In the genomic region with DNA sequence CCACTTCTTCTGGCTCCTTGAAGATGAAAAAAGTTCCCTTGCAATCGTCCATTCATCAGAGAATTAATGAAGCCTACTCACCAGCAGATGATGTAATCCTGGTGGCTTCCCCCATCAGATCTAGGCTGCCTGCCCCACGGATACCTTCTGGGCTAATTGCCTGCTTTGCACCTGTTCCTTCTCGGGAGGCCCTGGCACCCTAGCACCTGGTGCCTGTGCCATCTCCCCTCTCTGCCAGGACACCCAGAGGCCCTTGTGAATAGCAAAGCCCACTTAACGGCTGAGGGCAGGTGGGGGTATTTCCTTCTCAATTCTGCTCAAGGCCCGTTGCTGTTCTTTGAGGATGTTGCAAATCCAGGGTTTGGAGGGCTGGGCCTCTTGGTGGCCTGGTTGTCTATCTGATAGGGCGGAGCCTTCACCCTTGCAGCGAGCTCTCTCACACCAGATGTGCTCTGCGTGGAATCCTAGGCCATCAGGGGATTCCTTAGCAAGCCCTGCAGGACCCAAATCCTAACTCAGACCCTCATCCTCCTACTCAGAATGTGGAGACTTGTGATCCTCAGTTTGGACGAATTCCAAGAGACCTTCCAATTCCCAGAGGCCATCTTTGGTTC, we compare ENCODE assay signal across 8 cellular contexts. TPM values are rescaled to one million over a fixed set of nuclear protein-coding genes. Genes with fewer than 3 reads are reported as not detected.
DNase-seq lines count a peak whose midpoint lies in the region; ATAC-seq, FAIRE-seq and TF ChIP-seq lines count a peak whose summit lies in the region.

A gene (minus strand): TSS at position 363 of the 614 bp plus-strand sequence. CDS start 22,360 bp downstream, outside the sequence.

- POLR2A ChIA-PET in activated naive CD8-positive, alpha-beta T cell treated with anti-CD3 and anti-CD28 coated beads, Interleukin-2, amount 10 ng/mL, durations not matched to agents 7 days and 5 days (lab: Charles Lee) = no interaction called here
- POLR2A ChIA-PET in naive thymus-derived CD8-positive, alpha-beta T cell (lab: Charles Lee) = interaction anchor here (1.1 kb wide), 1 partner anchor 37 kb away, joined by 3 read pairs; no protein-coding TSS in a partner anchor

- H3K4me1 Mint-ChIP-seq in activated naive CD8-positive, alpha-beta T cell treated with anti-CD3 and anti-CD28 coated beads, Interleukin-2, amount 10 ng/mL, durations not matched to agents 7 days and 5 days = peaks cover 36% of the 10 kb centered on the region
- peaks cover 29 to 61% (median 43%) of the 10 kb centered on the region in 4 donors for H3K4me1 Mint-ChIP-seq in naive thymus-derived CD8-positive, alpha-beta T cell

- H3K27ac ChIP-seq in DND-41 (ENCODE audit: low read length) = no peak within 1 kb of the TSS

- no peaks in the 10 kb centered on the region for H3K79me2 ChIP-seq in DND-41 (ENCODE audit: insufficient read depth, low read length)

- no peak within 1 kb of the TSS for H2AFZ ChIP-seq in DND-41 (ENCODE audit: low read depth, low read length)

- H3K4me3 ChIP-seq in DND-41 (ENCODE audit: low read depth in 1 of 2, low read length in 2 of 2) = no peak within 1 kb of the TSS

- H3K4me2 ChIP-seq in DND-41 (ENCODE audit: insufficient read depth, low read length) = peak within 1 kb of the TSS; percentile 55; the same call in 1 of the 2 replicates

- no peak for FAIRE-seq in H54 (lab: Jason Lieb, UNC)

- no peaks in the 10 kb centered on the region for H3K36me3 ChIP-seq in DND-41 (ENCODE audit: insufficient read depth, low read length)

- ATAC-seq in DND-41 (ENCODE audit: insufficient read depth, low read depth) = no peak
- ATAC-seq in activated naive CD8-positive, alpha-beta T cell treated with anti-CD3 and anti-CD28 coated beads, Interleukin-2, amount 10 ng/mL, durations not matched to agents 7 days and 5 days (ENCODE audit: low read depth) = no peak
- no peak for ATAC-seq in naive thymus-derived CD8-positive, alpha-beta T cell
- ATAC-seq in HG03520 (IDR thresholded peaks at IDR 0.05; ENCODE audit: unreplicated experiment) = no peak

- DNase-seq in DND-41 (no peak), NCI-H1105 treated with DMSO at 0.1 percent for 48 hours (lab: John Stamatoyannopoulos, UW) (peak; percentile 94), H54 (ENCODE audit: insufficient read length, low spot score) (no peak), H4 (ENCODE audit: low spot score) (no peak), hippocampal formation (lab: John Stamatoyannopoulos, UW) (no peak)
- no peak for DNase-seq in activated naive CD8-positive, alpha-beta T cell treated with anti-CD3 and anti-CD28 coated beads, Interleukin-2, amount 10 ng/mL, durations not matched to agents 7 days and 5 days
- DNase-seq in naive thymus-derived CD8-positive, alpha-beta T cell = no peak

- TF ChIP-seq CTCF in DND-41 (IDR thresholded peaks at IDR 0.05; ENCODE audit: borderline replicate concordance, extremely low read depth, low read length, poor library complexity, severe bottlenecking) = no peak

- H3K27me3 ChIP-seq in DND-41 (ENCODE audit: insufficient read depth, low read length, poor library complexity) = peaks cover 19% of the 10 kb centered on the region

- no peak within 1 kb of the TSS for H3K27ac Mint-ChIP-seq in activated naive CD8-positive, alpha-beta T cell treated with anti-CD3 and anti-CD28 coated beads, Interleukin-2, amount 10 ng/mL, durations not matched to agents 7 days and 5 days
- peak within 1 kb of the TSS in 4 of 10 donors; percentile 1 to 81 (median 31) for H3K27ac Mint-ChIP-seq in naive thymus-derived CD8-positive, alpha-beta T cell

- H3K4me1 ChIP-seq in DND-41 (ENCODE audit: insufficient read depth, low read length) = peaks cover 19% of the 10 kb centered on the region

- H3K9ac ChIP-seq in DND-41 (ENCODE audit: low read depth, low read length) = no peak within 1 kb of the TSS

- peaks cover 2% of the 10 kb centered on the region for H3K9me3 Mint-ChIP-seq in activated naive CD8-positive, alpha-beta T cell treated with anti-CD3 and anti-CD28 coated beads, Interleukin-2, amount 10 ng/mL, durations not matched to agents 7 days and 5 days
- peaks cover 0 to 2% (median 0%) of the 10 kb centered on the region in 9 donors for H3K9me3 Mint-ChIP-seq in naive thymus-derived CD8-positive, alpha-beta T cell

- H3K27me3 Mint-ChIP-seq in activated naive CD8-positive, alpha-beta T cell treated with anti-CD3 and anti-CD28 coated beads, Interleukin-2, amount 10 ng/mL, durations not matched to agents 7 days and 5 days = peaks cover 70% of the 10 kb centered on the region
- H3K27me3 Mint-ChIP-seq in naive thymus-derived CD8-positive, alpha-beta T cell = peaks cover 47 to 68% (median 49%) of the 10 kb centered on the region in 5 donors

- TF ChIP-seq POLR2A in H54 (IDR thresholded peaks at IDR 0.05; ENCODE audit: low read depth, low read length) = no peak

- peaks cover 12% of the 10 kb centered on the region for H4K20me1 ChIP-seq in DND-41 (ENCODE audit: insufficient read depth, low read length)

- H3K36me3 Mint-ChIP-seq in activated naive CD8-positive, alpha-beta T cell treated with anti-CD3 and anti-CD28 coated beads, Interleukin-2, amount 10 ng/mL, durations not matched to agents 7 days and 5 days = no peaks in the 10 kb centered on the region
- peaks cover 0 to 3% (median 0%) of the 10 kb centered on the region in 3 donors for H3K36me3 Mint-ChIP-seq in naive thymus-derived CD8-positive, alpha-beta T cell

- H3K4me3 Mint-ChIP-seq in activated naive CD8-positive, alpha-beta T cell treated with anti-CD3 and anti-CD28 coated beads, Interleukin-2, amount 10 ng/mL, durations not matched to agents 7 days and 5 days = peak within 1 kb of the TSS; percentile 79
- H3K4me3 Mint-ChIP-seq in naive thymus-derived CD8-positive, alpha-beta T cell = peak within 1 kb of the TSS in 9 of 10 donors; percentile 53 to 94 (median 85)

- no peaks in the 10 kb centered on the region for H3K9me3 ChIP-seq in DND-41 (ENCODE audit: insufficient read depth, low read length, severe bottlenecking)

RNA-seq across cellular contexts. Expression of the gene that starts here (rescaled TPM):
- total RNA-seq in activated naive CD8-positive, alpha-beta T cell treated with anti-CD3 and anti-CD28 coated beads, Interleukin-2, amount 10 ng/mL, durations not matched to agents 7 days and 5 days = under 1 TPM; 0.44 to 0.48 TPM
- total RNA-seq in naive thymus-derived CD8-positive, alpha-beta T cell = under 1 TPM; 0.47 to 0.99 TPM
- not detected for polyA plus RNA-seq in naive thymus-derived CD8-positive, alpha-beta T cell
- total RNA-seq in H4 (2014; rRNA removed; shearing (Covaris generic)) = 1.4 and 1.5 TPM in 2 replicates
